Comparison of ENCODE assay signal across 22 cellular contexts in genomic region chr17:63418540-63418939, GRCh38. TPM values are rescaled to one million over a fixed set of nuclear protein-coding genes. Genes with fewer than 3 reads are reported as not detected.
"Had no signal": no experiment of that assay in that cellular context is flagged by ENCODE, and none has a peak within 500 bp of the region (broad histone marks: within the 10 kb centered on the region; RNA-seq: fewer than 3 reads in every experiment).

No MANE protein-coding gene starts in this region.

- H3K36me3 Mint-ChIP-seq: memory B cell; natural killer cell treated with Interleukin-12 subunit alpha and Interleukin-12 subunit beta and Interleukin-15 and Interleukin-18, amount 100 ng/mL, for 72 hours had no signal

- DNase-seq: effector memory CD4-positive, alpha-beta T cell; esophagus squamous epithelium; foreskin fibroblast; glutamatergic neuron; kidney; left cardiac atrium; left ventricle myocardium inferior; lower lobe of right lung; psoas muscle; sigmoid colon; stimulated activated CD4-positive, alpha-beta T cell treated with anti-CD3 and anti-CD28 coated beads, Interleukin-4, amount 100 ng/mL, for 4 hours; stimulated activated naive CD4-positive, alpha-beta T cell; stomach; substantia nigra; transverse colon had no signal

- H3K4me1 Mint-ChIP-seq: memory B cell, mesothelial cell of epicardium had no signal

- H3K27ac Mint-ChIP-seq: memory B cell; mesothelial cell of epicardium; natural killer cell treated with Interleukin-12 subunit alpha and Interleukin-12 subunit beta and Interleukin-15 and Interleukin-18, amount 100 ng/mL, for 72 hours had no signal

- H3K27me3 Mint-ChIP-seq: natural killer cell treated with Interleukin-12 subunit alpha and Interleukin-12 subunit beta and Interleukin-15 and Interleukin-18, amount 100 ng/mL, for 72 hours had no signal

- H3K4me3 Mint-ChIP-seq: memory B cell; mesothelial cell of epicardium; natural killer cell treated with Interleukin-12 subunit alpha and Interleukin-12 subunit beta and Interleukin-15 and Interleukin-18, amount 100 ng/mL, for 72 hours had no signal

- H3K27ac ChIP-seq: esophagus squamous epithelium, gastroesophageal sphincter, left ventricle myocardium inferior, lower lobe of right lung, psoas muscle, right atrium auricular region, sigmoid colon, skin epidermis, stomach, thoracic aorta, transverse colon had no signal

- H3K9me3 Mint-ChIP-seq: memory B cell; mesothelial cell of epicardium; natural killer cell treated with Interleukin-12 subunit alpha and Interleukin-12 subunit beta and Interleukin-15 and Interleukin-18, amount 100 ng/mL, for 72 hours had no signal

- H3K9me3 ChIP-seq: esophagus squamous epithelium, gastroesophageal sphincter, left ventricle myocardium inferior, lower lobe of right lung, psoas muscle, right atrium auricular region, sigmoid colon, stomach, thoracic aorta, transverse colon had no signal

- H3K4me1 ChIP-seq: gastroesophageal sphincter, psoas muscle, sigmoid colon, stomach, transverse colon had no signal

- H3K27me3 ChIP-seq: esophagus squamous epithelium, gastroesophageal sphincter, right atrium auricular region, sigmoid colon, stomach, transverse colon had no signal

- ATAC-seq: gastroesophageal sphincter; left cardiac atrium; lower lobe of right lung; natural killer cell treated with Interleukin-12 subunit alpha and Interleukin-12 subunit beta and Interleukin-15 and Interleukin-18, amount 100 ng/mL, for 72 hours; psoas muscle had no signal

- H3K4me3 ChIP-seq: esophagus squamous epithelium, gastroesophageal sphincter, left ventricle myocardium inferior, lower lobe of right lung, psoas muscle, right atrium auricular region, sigmoid colon, skin epidermis, stomach, thoracic aorta, transverse colon had no signal

- H3K36me3 ChIP-seq: transverse colon had no signal

RNA-seq across cellular contexts. Expression of gene ACE, which starts 58.3 kb away (rescaled TPM):
- total RNA-seq: natural killer cell treated with Interleukin-12 subunit alpha and Interleukin-12 subunit beta and Interleukin-15 and Interleukin-18, amount 100 ng/mL, for 72 hours had no signal
